In genomic region chr2:38159621-38160020, GRCh38 we compare ENCODE assay signal across 16 cellular contexts.
DNase-seq lines count a peak whose midpoint lies in the region; ATAC-seq and TF ChIP-seq lines count a peak whose summit lies in the region.
"Had no signal": no experiment of that assay in that cellular context is flagged by ENCODE, and none has a peak within 500 bp of the region (broad histone marks: within the 10 kb centered on the region; RNA-seq: fewer than 3 reads in every experiment).

No MANE protein-coding gene starts in this region.

- peaks cover 4% of the 10 kb centered on the region for H3K27me3 Mint-ChIP-seq in brain

- H3K4me1 ChIP-seq in gastrocnemius medialis: peaks cover 0 to 12% of the 10 kb centered on the region in 2 donors
- H3K4me1 ChIP-seq: A549, colonic mucosa had no signal

- TF ChIP-seq CTCF in 22Rv1 (IDR thresholded peaks at IDR 0.05) (no peak), brain (conservative IDR thresholded peaks at IDR 0.05) (no peak), gastrocnemius medialis (IDR thresholded peaks at IDR 0.05 in 4 of 5, conservative IDR thresholded peaks at IDR 0.05 in 1 of 5) (no peak)

- intact Hi-C loops in gastrocnemius medialis (cut with DNase I; ENCODE audit: low total_unique reads): no loop called here

- H3K27ac ChIP-seq in 22Rv1: peak overlapping the region; percentile 17; the same call in 1 of the 2 replicates
- peak overlapping the region in 3 of 4 donors; percentile 12 to 58 (median 13) for H3K27ac ChIP-seq in gastrocnemius medialis
- H3K27ac ChIP-seq: A549; BLaER1 treated with 17β-estradiol and CSF1 and Interleukin-3, amounts not matched to agents 10 nM and 100 nM; colonic mucosa had no signal

- no peaks in the 10 kb centered on the region for H3K27me3 ChIP-seq in gastrocnemius medialis
- H3K27me3 ChIP-seq: BLaER1 treated with 17β-estradiol and CSF1 and Interleukin-3, amounts not matched to agents 10 nM and 100 nM; colonic mucosa; sigmoid colon had no signal

- no peak for TF ChIP-seq POLR2A in gastrocnemius medialis (IDR thresholded peaks at IDR 0.05)

- H3K9me3 Mint-ChIP-seq in brain: no peaks in the 10 kb centered on the region
- H3K9me3 Mint-ChIP-seq: activated naive CD4-positive, alpha-beta T cell treated with anti-CD3 and anti-CD28 coated beads for 36 hours had no signal

- peaks cover 30% of the 10 kb centered on the region for H3K4me1 Mint-ChIP-seq in brain

- no peaks in the 10 kb centered on the region for H3K36me3 ChIP-seq in gastrocnemius medialis
- H3K36me3 ChIP-seq: BLaER1 treated with 17β-estradiol and CSF1 and Interleukin-3, amounts not matched to agents 10 nM and 100 nM; colonic mucosa; sigmoid colon had no signal

- no peak overlapping the region for H3K4me3 ChIP-seq in gastrocnemius medialis
- H3K4me3 ChIP-seq: A549; BLaER1 treated with 17β-estradiol and CSF1 and Interleukin-3, amounts not matched to agents 10 nM and 100 nM; colonic mucosa; sigmoid colon had no signal

- no peaks in the 10 kb centered on the region for H3K9me3 ChIP-seq in gastrocnemius medialis
- H3K9me3 ChIP-seq: A549; BLaER1 treated with 17β-estradiol and CSF1 and Interleukin-3, amounts not matched to agents 10 nM and 100 nM; colonic mucosa; sigmoid colon had no signal

- DNase-seq in hippocampal formation (lab: John Stamatoyannopoulos, UW) (peak; percentile 6 to 39), gastrocnemius medialis (no peak)
- no peak for DNase-seq in stimulated activated CD4-positive, alpha-beta T cell treated with anti-CD3 and anti-CD28 coated beads, Interleukin-4, amount 100 ng/mL, for 24 hours
- no peak for DNase-seq in activated effector memory CD4-positive, alpha-beta T cell treated with anti-CD3 and anti-CD28 coated beads, Interleukin-2, amount 50 U/mL, for 16 hours
- DNase-seq: activated CD4-positive, alpha-beta T cell treated with anti-CD3 and anti-CD28 coated beads, Interleukin-2, amount 50 U/mL, for 1 hour; activated naive CD4-positive, alpha-beta T cell treated with anti-CD3 and anti-CD28 coated beads for 36 hours; colonic mucosa; NCI-H1694 treated with DMSO at 0.1 percent for 48 hours; RPMI8226; sigmoid colon had no signal

- in situ Hi-C loops in gastrocnemius medialis (cut with MboI; ENCODE audit: low sequenced_read_pairs in 4 of 4): no loop called here

- peak overlapping the region in 3 of 5 experiments; percentile 44 to 94 (median 54) for H3K27ac Mint-ChIP-seq in brain
- H3K27ac Mint-ChIP-seq: activated naive CD4-positive, alpha-beta T cell treated with anti-CD3 and anti-CD28 coated beads for 36 hours had no signal

- peak; percentile 49 to 56 for ATAC-seq in gastrocnemius medialis
- no peak for ATAC-seq in HG02571 (IDR thresholded peaks at IDR 0.05; ENCODE audit: unreplicated experiment)
- no peak for ATAC-seq in GM18868 (IDR thresholded peaks at IDR 0.05; ENCODE audit: unreplicated experiment)
- ATAC-seq: A549 had no signal

- H3K4me3 Mint-ChIP-seq in brain: peak overlapping the region in 1 of 5 experiments; percentile 28
- H3K4me3 Mint-ChIP-seq: activated naive CD4-positive, alpha-beta T cell treated with anti-CD3 and anti-CD28 coated beads for 36 hours had no signal

- H3K36me3 Mint-ChIP-seq in brain: no peaks in the 10 kb centered on the region

Comparison
In these comparisons a context has a peak if more than half of its experiments do, and no peak if none do; other contexts are left out.
1. DNase-seq: peak in hippocampal formation (2 of 2); none in gastrocnemius medialis (0 of 2), stimulated activated CD4-positive, alpha-beta T cell treated with anti-CD3 and anti-CD28 coated beads, Interleukin-4, amount 100 ng/mL, for 24 hours (single experiment) and activated effector memory CD4-positive, alpha-beta T cell treated with anti-CD3 and anti-CD28 coated beads, Interleukin-2, amount 50 U/mL, for 16 hours (single experiment).
2. ATAC-seq: peak in gastrocnemius medialis (2 of 2); none in HG02571 (single experiment) and GM18868 (single experiment).